ENCODE assay signal across 8 cellular contexts in genomic region chr6:111870054-111870750, GRCh38. TPM values are rescaled to one million over a fixed set of nuclear protein-coding genes. Genes with fewer than 3 reads are reported as not detected.
DNase-seq lines count a peak whose midpoint lies in the region; ATAC-seq and TF ChIP-seq lines count a peak whose summit lies in the region.

No MANE protein-coding gene starts in this region.

- ATAC-seq in CD8-positive, alpha-beta T cell, result no peak
- ATAC-seq in naive B cell (ENCODE audit: low read depth in 2 of 2) (no peak), psoas muscle (no peak)

- peak overlapping the region; percentile 97 for H3K4me3 Mint-ChIP-seq in CD8-positive, alpha-beta T cell
- peak overlapping the region; percentile 95 for H3K4me3 Mint-ChIP-seq in activated naive CD8-positive, alpha-beta T cell treated with anti-CD3 and anti-CD28 coated beads for 36 hours
- H3K4me3 Mint-ChIP-seq in naive B cell, result peak overlapping the region in 6 of 8 donors; percentile 22 to 83 (median 49)

- DNase-seq in CD8-positive, alpha-beta T cell, result no peak
- peak; percentile 9 for DNase-seq in KBM-7
- no peak for DNase-seq in activated naive CD8-positive, alpha-beta T cell treated with anti-CD3 and anti-CD28 coated beads for 36 hours
- peak; percentile 21 for DNase-seq in naive B cell
- no peak for DNase-seq in amygdala (lab: John Stamatoyannopoulos, UW)
- no peak for DNase-seq in psoas muscle
- no peak for DNase-seq in GM20000 (ENCODE audit: low spot score)
- DNase-seq in NCI-H82 (lab: John Stamatoyannopoulos, UW), result no peak

- peak overlapping the region; percentile 91 for H3K4me3 ChIP-seq in CD8-positive, alpha-beta T cell (ENCODE audit: low read depth, low read length)
- H3K4me3 ChIP-seq in psoas muscle, result no peak overlapping the region

- WGBS in psoas muscle, 3 donors, result 59 to 74% (median 71%) methylated on average over 7 of the region's 7 CpGs

- no peaks in the 10 kb centered on the region for H3K9me3 Mint-ChIP-seq in CD8-positive, alpha-beta T cell
- H3K9me3 Mint-ChIP-seq in activated naive CD8-positive, alpha-beta T cell treated with anti-CD3 and anti-CD28 coated beads for 36 hours, result no peaks in the 10 kb centered on the region
- peaks cover 0 to 1% (median 0%) of the 10 kb centered on the region in 7 donors for H3K9me3 Mint-ChIP-seq in naive B cell

- intact Hi-C loops in CD8-positive, alpha-beta T cell (cut with DNase I, micrococcal nuclease), result loop anchor here (1.0 to 5.0 kb wide), 8 partner anchors 13 to 613 kb away; a partner anchor contains a TSS
- intact Hi-C loops in psoas muscle (cut with DNase I), result loop anchor here (5.0 to 10.0 kb wide), 5 partner anchors 68 to 158 kb away; no protein-coding TSS in a partner anchor

- CTCF ChIA-PET in CD8-positive, alpha-beta T cell (lab: Charles Lee), result interaction anchor here (0.6 to 2.1 kb wide), 11 partner anchors 11 to 173 kb away, joined by 3 to 5 read pairs (median 3); no protein-coding TSS in a partner anchor

- H3K36me3 ChIP-seq in CD8-positive, alpha-beta T cell (ENCODE audit: insufficient read depth, low read length), result no peaks in the 10 kb centered on the region
- no peaks in the 10 kb centered on the region for H3K36me3 ChIP-seq in psoas muscle (ENCODE audit: insufficient read depth in 1 of 2, low read depth in 1 of 2)

- no peaks in the 10 kb centered on the region for H3K27me3 ChIP-seq in CD8-positive, alpha-beta T cell (ENCODE audit: insufficient read depth, low read length)
- H3K27me3 ChIP-seq in psoas muscle (ENCODE audit: insufficient read depth in 3 of 3, low read length in 2 of 3), result peaks cover 0 to 17% (median 8%) of the 10 kb centered on the region in 3 donors

- POLR2A ChIA-PET in CD8-positive, alpha-beta T cell (lab: Charles Lee), result interaction anchor here (0.6 to 1.2 kb wide), 4 partner anchors 26 to 160 kb away, joined by 3 to 4 read pairs (median 3); no protein-coding TSS in a partner anchor

- peaks cover 30% of the 10 kb centered on the region for H3K36me3 Mint-ChIP-seq in CD8-positive, alpha-beta T cell
- peaks cover 53% of the 10 kb centered on the region for H3K36me3 Mint-ChIP-seq in activated naive CD8-positive, alpha-beta T cell treated with anti-CD3 and anti-CD28 coated beads for 36 hours
- H3K36me3 Mint-ChIP-seq in naive B cell, result no peaks in the 10 kb centered on the region

- in situ Hi-C loops in KBM-7 (cut with MboI; ENCODE audit: low pct_unique_long_range_greater_than_20kb, low sequenced_read_pairs), result no loop called here

- H3K27me3 Mint-ChIP-seq in CD8-positive, alpha-beta T cell (ENCODE audit: low read depth), result no peaks in the 10 kb centered on the region
- no peaks in the 10 kb centered on the region for H3K27me3 Mint-ChIP-seq in activated naive CD8-positive, alpha-beta T cell treated with anti-CD3 and anti-CD28 coated beads for 36 hours
- no peaks in the 10 kb centered on the region for H3K27me3 Mint-ChIP-seq in naive B cell

- no peaks in the 10 kb centered on the region for H3K9me3 ChIP-seq in CD8-positive, alpha-beta T cell (ENCODE audit: low read length)
- no peaks in the 10 kb centered on the region for H3K9me3 ChIP-seq in psoas muscle

- peaks cover 71% of the 10 kb centered on the region for H3K4me1 Mint-ChIP-seq in CD8-positive, alpha-beta T cell (ENCODE audit: low read depth)
- peaks cover 58% of the 10 kb centered on the region for H3K4me1 Mint-ChIP-seq in activated naive CD8-positive, alpha-beta T cell treated with anti-CD3 and anti-CD28 coated beads for 36 hours
- peaks cover 46 to 54% (median 51%) of the 10 kb centered on the region in 3 donors for H3K4me1 Mint-ChIP-seq in naive B cell

- peak; percentile 13 for TF ChIP-seq CTCF in CD8-positive, alpha-beta T cell (IDR thresholded peaks at IDR 0.05)
- no peak for TF ChIP-seq CTCF in psoas muscle (IDR thresholded peaks at IDR 0.05)
- no peak for TF ChIP-seq CTCF in GM20000 (IDR thresholded peaks at IDR 0.05; ENCODE audit: extremely low read depth, missing control alignments)

- H3K27ac ChIP-seq in CD8-positive, alpha-beta T cell (ENCODE audit: low read depth, low read length), result peak overlapping the region; percentile 10
- H3K27ac ChIP-seq in psoas muscle, result no peak overlapping the region

- H3K4me1 ChIP-seq in CD8-positive, alpha-beta T cell (ENCODE audit: insufficient read depth, low read length), result peaks cover 67% of the 10 kb centered on the region
- H3K4me1 ChIP-seq in psoas muscle, result no peaks in the 10 kb centered on the region

- H3K27ac Mint-ChIP-seq in CD8-positive, alpha-beta T cell, result peak overlapping the region; percentile 95
- H3K27ac Mint-ChIP-seq in activated naive CD8-positive, alpha-beta T cell treated with anti-CD3 and anti-CD28 coated beads for 36 hours, result peak overlapping the region; percentile 93
- H3K27ac Mint-ChIP-seq in naive B cell, result peak overlapping the region in 4 of 6 donors; percentile 0 to 92 (median 66)

RNA-seq across cellular contexts. Expression of gene FYN, which starts 3.0 kb away (rescaled TPM):
- 100 to 1,000 TPM; 479 to 483 TPM for total RNA-seq in CD8-positive, alpha-beta T cell
- total RNA-seq in activated naive CD8-positive, alpha-beta T cell treated with anti-CD3 and anti-CD28 coated beads for 36 hours, result 100 to 1,000 TPM; 390 to 395 TPM
- polyA plus RNA-seq in naive B cell (ENCODE audit: low read depth in 6 of 6) (10 to 100 TPM; 53.1 to 94.5 (median 78.7) TPM), psoas muscle (10 to 100 TPM in 1 of 3 donors, 1 to 10 TPM in 2; 7.1 to 12.3 (median 8.9) TPM)
- total RNA-seq in psoas muscle, result 10 to 100 TPM in 3 of 4 donors, 1 to 10 TPM in 1; 9.5 to 27.8 (median 15.0) TPM

Comparison
In these comparisons a context has a peak if more than half of its experiments do, and no peak if none do; other contexts are left out.
1. DNase-seq: peak in KBM-7 (single experiment) and naive B cell (single experiment); none in CD8-positive, alpha-beta T cell (0 of 7), activated naive CD8-positive, alpha-beta T cell treated with anti-CD3 and anti-CD28 coated beads for 36 hours (single experiment), amygdala (0 of 56), psoas muscle (0 of 2), GM20000 (single experiment) and NCI-H82 (single experiment).
2. RNA of gene FYN, which starts 3.0 kb away (total RNA-seq): 479 to 483 TPM in CD8-positive, alpha-beta T cell and 390 to 395 TPM in activated naive CD8-positive, alpha-beta T cell treated with anti-CD3 and anti-CD28 coated beads for 36 hours; 9.5 to 27.8 TPM in psoas muscle; every median in the first group is over 10 times any median in the second.
3. Peak in every context shown above with its lines, with median percentiles within 50 percentile points of each other: H3K27ac Mint-ChIP-seq and H3K4me3 Mint-ChIP-seq.